Comparison of ENCODE assay signal across 26 cellular contexts in the genomic region with DNA sequence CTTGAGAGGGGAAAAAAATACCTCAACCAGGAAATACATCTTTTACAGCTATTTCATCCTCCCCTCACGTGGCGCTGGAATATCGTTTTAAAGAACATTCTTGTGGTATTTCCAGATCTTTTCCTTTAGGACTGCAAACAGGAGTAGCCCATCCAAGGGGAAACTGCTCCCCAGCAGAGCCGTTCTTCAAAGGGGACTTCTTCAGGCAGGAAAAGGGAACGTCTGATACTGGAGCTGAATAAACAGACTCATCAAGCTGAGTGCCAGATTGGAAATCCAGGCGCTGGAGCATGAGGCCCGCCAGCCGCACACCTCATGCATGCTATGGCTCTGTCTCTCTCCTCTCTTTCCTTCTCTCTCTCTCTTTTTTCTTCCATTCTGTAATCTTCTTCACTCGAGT. TPM values are rescaled to one million over a fixed set of nuclear protein-coding genes. Genes with fewer than 3 reads are reported as not detected.
"Had no signal": no experiment of that assay in that cellular context is flagged by ENCODE, and none has a peak within 500 bp of the region (broad histone marks: within the 10 kb centered on the region; RNA-seq: fewer than 3 reads in every experiment).

No MANE protein-coding gene starts in this region.

- H3K36me3 ChIP-seq: left ventricle myocardium inferior, ovary, right atrium auricular region, right lobe of liver, transverse colon, upper lobe of left lung, vagina had no signal

- ATAC-seq: left colon; natural killer cell; right lobe of liver; stimulated activated naive CD8-positive, alpha-beta T cell treated with anti-CD3 and anti-CD28 coated beads, Interleukin-15, amount 100 ng/mL, for 72 hours had no signal

- H3K9me3 Mint-ChIP-seq: mesothelial cell of epicardium; stimulated activated naive CD8-positive, alpha-beta T cell treated with anti-CD3 and anti-CD28 coated beads, Interleukin-15, amount 100 ng/mL, for 72 hours had no signal

- DNase-seq: hypothalamus; immature natural killer cell; kidney; left colon; left ventricle myocardium inferior; mesendoderm; naive B cell; natural killer cell; ovary; right lobe of liver; stimulated activated CD4-positive, alpha-beta T cell treated with anti-CD3 and anti-CD28 coated beads, Interleukin-1b, Interleukin-23, amount 100 ng/mL, for 48 hours; stimulated activated CD4-positive, alpha-beta T cell treated with anti-CD3 and anti-CD28 coated beads, Interleukin-2, amount 100 ng/mL, for 48 hours; stimulated activated CD4-positive, alpha-beta T cell treated with anti-CD3 and anti-CD28 coated beads, Interleukin-4, amount 100 ng/mL, for 4 hours; stimulated activated CD8-positive, alpha-beta memory T cell treated with anti-CD3 and anti-CD28 coated beads, Interleukin-4, amount 100 ng/mL, for 48 hours; stimulated activated naive CD4-positive, alpha-beta T cell treated with Interleukin-2 at 50 U/mL for 16 hours; stimulated activated naive CD8-positive, alpha-beta T cell treated with anti-CD3 and anti-CD28 coated beads, Interleukin-15, amount 100 ng/mL, for 72 hours; substantia nigra; transverse colon had no signal

- H3K36me3 Mint-ChIP-seq: immature natural killer cell; mesothelial cell of epicardium; naive B cell; natural killer cell; stimulated activated memory B cell treated with anti-CD40 and anti-IgM and Interleukin-4, amounts not matched to agents 10 μg/mL and 1 μg/mL and 100 μg/mL, for 72 hours had no signal

- H3K27ac ChIP-seq: left ventricle myocardium inferior, ovary, right atrium auricular region, right lobe of liver, transverse colon, upper lobe of left lung, vagina had no signal

- H3K4me1 Mint-ChIP-seq: immature natural killer cell; mesothelial cell of epicardium; naive B cell; natural killer cell; stimulated activated memory B cell treated with anti-CD40 and anti-IgM and Interleukin-4, amounts not matched to agents 10 μg/mL and 1 μg/mL and 100 μg/mL, for 72 hours; stimulated activated naive CD8-positive, alpha-beta T cell treated with anti-CD3 and anti-CD28 coated beads, Interleukin-15, amount 100 ng/mL, for 72 hours had no signal

- H3K4me1 ChIP-seq: left ventricle myocardium inferior, right atrium auricular region, transverse colon, upper lobe of left lung, vagina had no signal

- H3K4me2 ChIP-seq: smooth muscle cell had no signal

- H3K9me3 ChIP-seq: left ventricle myocardium inferior, ovary, right atrium auricular region, right lobe of liver, transverse colon, upper lobe of left lung, vagina had no signal

- H3K27me3 Mint-ChIP-seq: progenitor cell of endocrine pancreas; stimulated activated memory B cell treated with anti-CD40 and anti-IgM and Interleukin-4, amounts not matched to agents 10 μg/mL and 1 μg/mL and 100 μg/mL, for 72 hours; stimulated activated naive CD8-positive, alpha-beta T cell treated with anti-CD3 and anti-CD28 coated beads, Interleukin-15, amount 100 ng/mL, for 72 hours had no signal

- H3K4me3 Mint-ChIP-seq: immature natural killer cell; mesothelial cell of epicardium; naive B cell; natural killer cell; stimulated activated memory B cell treated with anti-CD40 and anti-IgM and Interleukin-4, amounts not matched to agents 10 μg/mL and 1 μg/mL and 100 μg/mL, for 72 hours; stimulated activated naive CD8-positive, alpha-beta T cell treated with anti-CD3 and anti-CD28 coated beads, Interleukin-15, amount 100 ng/mL, for 72 hours had no signal

- H3K27ac Mint-ChIP-seq: immature natural killer cell; mesothelial cell of epicardium; naive B cell; natural killer cell; progenitor cell of endocrine pancreas; stimulated activated memory B cell treated with anti-CD40 and anti-IgM and Interleukin-4, amounts not matched to agents 10 μg/mL and 1 μg/mL and 100 μg/mL, for 72 hours; stimulated activated naive CD8-positive, alpha-beta T cell treated with anti-CD3 and anti-CD28 coated beads, Interleukin-15, amount 100 ng/mL, for 72 hours had no signal

- H3K4me3 ChIP-seq: left ventricle myocardium inferior, lung, ovary, right atrium auricular region, right lobe of liver, smooth muscle cell, transverse colon, upper lobe of left lung, vagina had no signal

RNA-seq across cellular contexts. Expression of a gene that starts 34.0 kb away (rescaled TPM):
- total RNA-seq: natural killer cell had no signal
